ENCODE assay signal across 27 cellular contexts in genomic region chr5:156169495-156169894, GRCh38.
"Had no signal": no experiment of that assay in that cellular context is flagged by ENCODE, and none has a peak within 500 bp of the region (broad histone marks: within the 10 kb centered on the region; RNA-seq: fewer than 3 reads in every experiment).

No MANE protein-coding gene starts in this region.

- ATAC-seq: naive thymus-derived CD8-positive, alpha-beta T cell; natural killer cell treated with Interleukin-12 subunit alpha and Interleukin-12 subunit beta and Interleukin-15 and Interleukin-18, amount 100 ng/mL, for 72 hours; pancreas; right cardiac atrium; right lobe of liver; stimulated activated effector memory CD8-positive, alpha-beta T cell treated with anti-CD3 and anti-CD28 coated beads, Interleukin-12 subunit alpha, Interleukin-12 subunit beta, amount 100 ng/mL, for 72 hours; stimulated activated naive B cell treated with anti-CD40 and anti-IgM and Interleukin-4, amounts not matched to agents 10 μg/mL and 1 μg/mL and 100 μg/mL, for 72 hours had no signal

- H3K9me3 ChIP-seq: neutrophil, pancreas, prostate gland, right lobe of liver, sigmoid colon, stomach, thoracic aorta, thyroid gland, tibial nerve, upper lobe of left lung, vagina had no signal

- H3K4me3 Mint-ChIP-seq: naive B cell; naive thymus-derived CD8-positive, alpha-beta T cell; natural killer cell treated with Interleukin-12 subunit alpha and Interleukin-12 subunit beta and Interleukin-15 and Interleukin-18, amount 100 ng/mL, for 72 hours; neural crest cell; stimulated activated effector memory CD8-positive, alpha-beta T cell treated with anti-CD3 and anti-CD28 coated beads, Interleukin-12 subunit alpha, Interleukin-12 subunit beta, amount 100 ng/mL, for 72 hours; stimulated activated naive B cell treated with anti-CD40 and anti-IgM and Interleukin-4, amounts not matched to agents 10 μg/mL and 1 μg/mL and 100 μg/mL, for 72 hours; stimulated activated naive CD8-positive, alpha-beta T cell treated with anti-CD3 and anti-CD28 coated beads, Interleukin-15, Interleukin-2, amounts not matched to agents 100 ng/mL and 50 ng/mL, for 24 hours had no signal

- H3K27ac Mint-ChIP-seq: naive B cell; naive thymus-derived CD8-positive, alpha-beta T cell; natural killer cell treated with Interleukin-12 subunit alpha and Interleukin-12 subunit beta and Interleukin-15 and Interleukin-18, amount 100 ng/mL, for 72 hours; stimulated activated effector memory CD8-positive, alpha-beta T cell treated with anti-CD3 and anti-CD28 coated beads, Interleukin-12 subunit alpha, Interleukin-12 subunit beta, amount 100 ng/mL, for 72 hours; stimulated activated naive B cell treated with anti-CD40 and anti-IgM and Interleukin-4, amounts not matched to agents 10 μg/mL and 1 μg/mL and 100 μg/mL, for 72 hours; stimulated activated naive CD8-positive, alpha-beta T cell treated with anti-CD3 and anti-CD28 coated beads, Interleukin-15, Interleukin-2, amounts not matched to agents 100 ng/mL and 50 ng/mL, for 24 hours had no signal

- H3K27ac ChIP-seq: neutrophil, pancreas, prostate gland, right lobe of liver, sigmoid colon, stomach, thoracic aorta, thyroid gland, tibial nerve, upper lobe of left lung, vagina had no signal

- H3K36me3 ChIP-seq: neutrophil, pancreas, prostate gland, right lobe of liver, sigmoid colon, stomach, thoracic aorta, thyroid gland, tibial nerve, upper lobe of left lung, vagina had no signal

- H3K27me3 ChIP-seq: neutrophil, pancreas, right lobe of liver, sigmoid colon, stomach, thyroid gland, tibial nerve, upper lobe of left lung, vagina had no signal

- H3K36me3 Mint-ChIP-seq: naive B cell; naive thymus-derived CD8-positive, alpha-beta T cell; natural killer cell treated with Interleukin-12 subunit alpha and Interleukin-12 subunit beta and Interleukin-15 and Interleukin-18, amount 100 ng/mL, for 72 hours; stimulated activated effector memory CD8-positive, alpha-beta T cell treated with anti-CD3 and anti-CD28 coated beads, Interleukin-12 subunit alpha, Interleukin-12 subunit beta, amount 100 ng/mL, for 72 hours; stimulated activated naive B cell treated with anti-CD40 and anti-IgM and Interleukin-4, amounts not matched to agents 10 μg/mL and 1 μg/mL and 100 μg/mL, for 72 hours had no signal

- H3K4me1 Mint-ChIP-seq: naive B cell; naive thymus-derived CD8-positive, alpha-beta T cell; stimulated activated effector memory CD8-positive, alpha-beta T cell treated with anti-CD3 and anti-CD28 coated beads, Interleukin-12 subunit alpha, Interleukin-12 subunit beta, amount 100 ng/mL, for 72 hours; stimulated activated naive B cell treated with anti-CD40 and anti-IgM and Interleukin-4, amounts not matched to agents 10 μg/mL and 1 μg/mL and 100 μg/mL, for 72 hours had no signal

- H3K4me1 ChIP-seq: pancreas, prostate gland, right lobe of liver, sigmoid colon, stomach, tibial nerve, upper lobe of left lung, vagina had no signal

- DNase-seq: naive B cell; naive thymus-derived CD8-positive, alpha-beta T cell; nucleus accumbens; pancreas; right cardiac atrium; right lobe of liver; sigmoid colon; small intestine; stimulated activated CD4-positive, alpha-beta T cell treated with anti-CD3 and anti-CD28 coated beads, Interleukin-15, amount 100 ng/mL, for 24 hours; stimulated activated CD4-positive, alpha-beta T cell treated with anti-CD3 and anti-CD28 coated beads, Interleukin-2, amount 100 ng/mL, for 24 hours; stimulated activated CD4-positive, alpha-beta T cell treated with anti-CD3 and anti-CD28 coated beads, Interleukin-2, amount 100 ng/mL, for 48 hours; stimulated activated CD4-positive, alpha-beta T cell treated with anti-CD3 and anti-CD28 coated beads, Interleukin-4, amount 100 ng/mL, for 24 hours; stimulated activated naive B cell treated with anti-CD40 and anti-IgM and Interleukin-4, amounts not matched to agents 10 μg/mL and 1 μg/mL and 100 μg/mL, for 72 hours; stimulated activated naive CD4-positive, alpha-beta T cell treated with Interleukin-2 at 50 U/mL for 16 hours; stomach; thyroid gland; trophoblast cell; upper lobe of left lung had no signal

- H3K27me3 Mint-ChIP-seq: naive B cell; stimulated activated naive B cell treated with anti-CD40 and anti-IgM and Interleukin-4, amounts not matched to agents 10 μg/mL and 1 μg/mL and 100 μg/mL, for 72 hours; stimulated activated naive CD8-positive, alpha-beta T cell treated with anti-CD3 and anti-CD28 coated beads, Interleukin-15, Interleukin-2, amounts not matched to agents 100 ng/mL and 50 ng/mL, for 24 hours had no signal

- H3K4me3 ChIP-seq: pancreas, prostate gland, right lobe of liver, sigmoid colon, stomach, thoracic aorta, thyroid gland, tibial nerve, upper lobe of left lung, vagina had no signal

- H3K9me3 Mint-ChIP-seq: neural crest cell; stimulated activated effector memory CD8-positive, alpha-beta T cell treated with anti-CD3 and anti-CD28 coated beads, Interleukin-12 subunit alpha, Interleukin-12 subunit beta, amount 100 ng/mL, for 72 hours; stimulated activated naive B cell treated with anti-CD40 and anti-IgM and Interleukin-4, amounts not matched to agents 10 μg/mL and 1 μg/mL and 100 μg/mL, for 72 hours; stimulated activated naive CD8-positive, alpha-beta T cell treated with anti-CD3 and anti-CD28 coated beads, Interleukin-15, Interleukin-2, amounts not matched to agents 100 ng/mL and 50 ng/mL, for 24 hours had no signal
